Comparison of ENCODE assay signal across 1 cellular context in genomic region chr9:128455849-128456612, GRCh38.
TF ChIP-seq lines count a peak whose summit lies in the region.

Gene ODF2, plus strand, starts transcription at chr9:128456006. Its CDS starts 86 bp downstream, at chr9:128456092.

TF ChIP-seq in K562, 482 proteins besides CTCF, POLR2A, EP300 and RAD21 (continued from another document and continues in another):
- peak; percentile 52; the same call in 1 of the 2 replicates for TF ChIP-seq E2F4 (CRISPR knock-in tag; IDR thresholded peaks at IDR 0.05; ENCODE audit: low read depth)
- TF ChIP-seq EP400 (IDR thresholded peaks at IDR 0.05), result peak; percentile 63; the same call in 1 of the 2 replicates
- TF ChIP-seq STAT5A (IDR thresholded peaks at IDR 0.05; ENCODE audit: borderline replicate concordance, low read length), result no peak
- TF ChIP-seq MTA1 (IDR thresholded peaks at IDR 0.05; ENCODE audit: borderline replicate concordance), result no peak
- TF ChIP-seq TFE3 (CRISPR knock-in tag; IDR thresholded peaks at IDR 0.05), result no peak
- no peak for TF ChIP-seq ZNF764 (CRISPR knock-in tag; IDR thresholded peaks at IDR 0.05; ENCODE audit: low read depth)
- no peak for TF ChIP-seq ZNF639 (CRISPR knock-in tag; conservative IDR thresholded peaks at IDR 0.05 in 1 of 2, IDR thresholded peaks at IDR 0.05 in 1 of 2)
- TF ChIP-seq SMARCB1 (IDR thresholded peaks at IDR 0.05; ENCODE audit: insufficient read length, low read depth), result no peak
- TF ChIP-seq ZBTB43 (CRISPR knock-in tag; IDR thresholded peaks at IDR 0.05), result no peak
- no peak for TF ChIP-seq ZNF75A (CRISPR knock-in tag; IDR thresholded peaks at IDR 0.05)
- no peak; a peak in 1 of 4 replicates for TF ChIP-seq RCOR1 (IDR thresholded peaks at IDR 0.05; ENCODE audit: borderline replicate concordance in 1 of 2, low read depth in 2 of 2, low read length in 2 of 2)
- peak in 1 of 3 experiments; percentile 22; a peak in 1 of 6 replicates for TF ChIP-seq ZBTB11 (CRISPR knock-in tag; IDR thresholded peaks at IDR 0.05)
- TF ChIP-seq ATF1 (CRISPR knock-in tag; IDR thresholded peaks at IDR 0.05), result no peak; the same call in 1 of the 2 replicates
- peak; percentile 94 for TF ChIP-seq ATF1 (tag; IDR thresholded peaks at IDR 0.05)
- TF ChIP-seq SP1 (CRISPR knock-in tag; IDR thresholded peaks at IDR 0.05), result peak; percentile 96
- no peak for TF ChIP-seq ETV6 (IDR thresholded peaks at IDR 0.05; ENCODE audit: borderline replicate concordance in 1 of 2, low read depth in 2 of 2, low read length in 1 of 2)
- no peak for TF ChIP-seq ETV6 (CRISPR knock-in tag; IDR thresholded peaks at IDR 0.05; ENCODE audit: borderline replicate concordance)
- no peak for TF ChIP-seq ZNF184 (CRISPR knock-in tag; IDR thresholded peaks at IDR 0.05)
- TF ChIP-seq ZNF592 (IDR thresholded peaks at IDR 0.05), result no peak
- no peak for TF ChIP-seq C11orf30 (IDR thresholded peaks at IDR 0.05; ENCODE audit: low read depth)
- TF ChIP-seq LEF1 (IDR thresholded peaks at IDR 0.05), result no peak
- TF ChIP-seq E2F1 (CRISPR knock-in tag; IDR thresholded peaks at IDR 0.05), result no peak
- peak; percentile 82 for TF ChIP-seq RBM22 (IDR thresholded peaks at IDR 0.05; ENCODE audit: low read depth, low read length, poor library complexity, severe bottlenecking)
- no peak for TF ChIP-seq PPARD (CRISPR knock-in tag; IDR thresholded peaks at IDR 0.05)
- TF ChIP-seq ZNF644 (tag; IDR thresholded peaks at IDR 0.05; ENCODE audit: low read depth), result no peak
- 0 out of 2 replicates have a peak, but pooled peaks have one; percentile 57 for TF ChIP-seq MTA3 (IDR thresholded peaks at IDR 0.05; ENCODE audit: borderline replicate concordance)
- no peak for TF ChIP-seq TCF3 (CRISPR knock-in tag; IDR thresholded peaks at IDR 0.05)
- no peak for TF ChIP-seq ZNF398 (CRISPR knock-in tag; IDR thresholded peaks at IDR 0.05)
- TF ChIP-seq PRMT5 (CRISPR knock-in tag; IDR thresholded peaks at IDR 0.05), result 0 out of 2 replicates have a peak, but pooled peaks have one; percentile 25
- TF ChIP-seq ZBTB26 (CRISPR knock-in tag; IDR thresholded peaks at IDR 0.05), result no peak
- TF ChIP-seq SMARCE1 (IDR thresholded peaks at IDR 0.05), result no peak
- no peak for TF ChIP-seq TAF9B (IDR thresholded peaks at IDR 0.05; ENCODE audit: partially characterized antibody)
- TF ChIP-seq JUNB (CRISPR knock-in tag; conservative IDR thresholded peaks at IDR 0.05), result no peak
- no peak for TF ChIP-seq NR1H2 (CRISPR knock-in tag; IDR thresholded peaks at IDR 0.05)
- no peak for TF ChIP-seq CHD1 (IDR thresholded peaks at IDR 0.05; ENCODE audit: low read length)
- TF ChIP-seq ZFX (CRISPR knock-in tag; IDR thresholded peaks at IDR 0.05), result peak; percentile 85
- no peak for TF ChIP-seq NR3C1 (CRISPR knock-in tag; IDR thresholded peaks at IDR 0.05)
- no peak for TF ChIP-seq ZNF224 (CRISPR knock-in tag; IDR thresholded peaks at IDR 0.05)
- no peak for TF ChIP-seq NR2C1 (IDR thresholded peaks at IDR 0.05)
- TF ChIP-seq NR2C1 (tag; IDR thresholded peaks at IDR 0.05), result no peak
- TF ChIP-seq ZBTB2 (IDR thresholded peaks at IDR 0.05), result no peak
- TF ChIP-seq ZNF347 (CRISPR knock-in tag; IDR thresholded peaks at IDR 0.05; ENCODE audit: low read depth), result no peak
